Comparison of ENCODE assay signal across 8 cellular contexts in genomic region chr17:45432405-45433113, GRCh38. TPM values are rescaled to one million over a fixed set of nuclear protein-coding genes. Genes with fewer than 3 reads are reported as not detected.
DNase-seq lines count a peak whose midpoint lies in the region; ATAC-seq, FAIRE-seq and TF ChIP-seq lines count a peak whose summit lies in the region.

Gene ARHGAP27 (minus strand): TSS chr17:45432870. CDS start chr17:45430279, 2,591 bp downstream.

- H3K4me2 ChIP-seq in GM12878 (ENCODE audit: control insufficient read depth, insufficient read depth) = peak within 1 kb of the TSS; percentile 96

- TF ChIP-seq RAD21 in GM12878 (IDR thresholded peaks at IDR 0.05; ENCODE audit: insufficient read depth, low read depth, low read length) = no peak

- BruUV-seq in GM12878 (replicated peaks; lab: Mats Ljungman, UMichigan) = no TSS peak

- peak within 1 kb of the TSS; percentile 70 for H3K9ac ChIP-seq in ES-I3 (ENCODE audit: low read depth, low read length)
- peak within 1 kb of the TSS; percentile 56; the same call in 1 of the 2 replicates for H3K9ac ChIP-seq in GM12878 (ENCODE audit: control insufficient read depth, insufficient read depth, low read length)

- H4K20me1 ChIP-seq in GM12878 (ENCODE audit: control insufficient read depth, insufficient read depth) = no peaks in the 10 kb centered on the region

- TF ChIP-seq CTCF in GM12878 (IDR thresholded peaks at IDR 0.05 in 2 of 3, conservative IDR thresholded peaks at IDR 0.05 in 1 of 3; ENCODE audit: control insufficient read depth in 2 of 3, extremely low read depth in 1 of 3, insufficient read depth in 1 of 3, low read depth in 3 of 3, low read length in 3 of 3) = no peak

- H3K27ac ChIP-seq in GM12878 (ENCODE audit: control insufficient read depth, insufficient read depth) = no peak within 1 kb of the TSS
- H3K27ac ChIP-seq in small intestine (ENCODE audit: low read depth in 1 of 2, low read length in 1 of 2) = peak within 1 kb of the TSS in 1 of 2 donors; percentile 84

- CTCF ChIA-PET in GM12878 (lab: Yijun Ruan, JAX) = interaction anchor here (0.6 kb wide), 1 partner anchor 161 kb away, joined by 3 read pairs; no protein-coding TSS in a partner anchor

- H2AFZ ChIP-seq in GM12878 (ENCODE audit: control insufficient read depth, low read depth, low read length) = peak within 1 kb of the TSS; percentile 76

- in situ Hi-C loops in GM12878 (cut with MboI) = no loop called here

- DNase-seq in NCI-H226 (peak; percentile 46), GM12878 (ENCODE audit: low read depth, low spot score) (no peak), iPS-NIHi11 (ENCODE audit: low spot score) (peak; percentile 68), small intestine (peak; percentile 39), activated gamma-delta T cell (lab: John Stamatoyannopoulos, UW) (no peak)

- SMC1A ChIA-PET in GM12878 (lab: Charles Lee; ENCODE audit: uncharacterized antibody, unreplicated experiment) = no interaction called here

- TF ChIP-seq POLR2A in GM12878 (IDR thresholded peaks at IDR 0.05; ENCODE audit: low read depth, low read length) = no peak

- H3K9me3 ChIP-seq in ES-I3 (ENCODE audit: control insufficient read depth, insufficient read depth, low read length) = no peaks in the 10 kb centered on the region
- no peaks in the 10 kb centered on the region for H3K9me3 ChIP-seq in GM12878 (replicated peaks; ENCODE audit: control insufficient read depth, insufficient read depth, low read length)
- no peaks in the 10 kb centered on the region for H3K9me3 ChIP-seq in small intestine (ENCODE audit: control insufficient read depth, low read depth)

- peaks cover 3% of the 10 kb centered on the region; the same call in 1 of the 2 replicates for H3K79me2 ChIP-seq in GM12878 (ENCODE audit: control insufficient read depth, insufficient read depth, low read length)

- RAD21 ChIA-PET in GM12878 (lab: Charles Lee; ENCODE audit: unreplicated experiment) = no interaction called here

- no peak for TF ChIP-seq EP300 in GM12878 (IDR thresholded peaks at IDR 0.05; ENCODE audit: borderline replicate concordance in 1 of 2, control insufficient read depth in 1 of 2, low read depth in 2 of 2, low read length in 2 of 2)

- FAIRE-seq in GM12878 (lab: Jason Lieb, UNC) = no peak
- no peak for FAIRE-seq in small intestine (lab: Jason Lieb, UNC)

- H3K4me3 ChIP-seq in GM12878 = peak within 1 kb of the TSS; percentile 86
- H3K4me3 ChIP-seq in small intestine (ENCODE audit: low read depth in 1 of 2, low read length in 2 of 2) = peak within 1 kb of the TSS; percentile 45 to 51

- WGBS in GM12878 (ENCODE audit: insufficient coverage, insufficient replicate concordance, low lambda C conversion rate, missing lambda C conversion rate) = 3% methylated on average over 45 of the region's 64 CpGs
- 1 to 4% (median 1%) methylated on average over 30 to 64 of the region's 64 CpGs for WGBS in small intestine, 3 donors

- no peaks in the 10 kb centered on the region for H3K36me3 ChIP-seq in ES-I3 (ENCODE audit: insufficient read depth, low read length)
- H3K36me3 ChIP-seq in GM12878 (ENCODE audit: control insufficient read depth in 2 of 2, insufficient read depth in 2 of 2, low read length in 1 of 2) = no peaks in the 10 kb centered on the region
- H3K36me3 ChIP-seq in small intestine (ENCODE audit: control insufficient read depth in 2 of 2, insufficient read depth in 2 of 2, low read length in 2 of 2) = peaks cover 0 to under 1% of the 10 kb centered on the region in 2 donors

- ATAC-seq in GM12878 (no peak), HG03378 (IDR thresholded peaks at IDR 0.05; ENCODE audit: unreplicated experiment) (no peak), GM18867 (IDR thresholded peaks at IDR 0.05; ENCODE audit: unreplicated experiment) (no peak)

- H3K4me1 ChIP-seq in ES-I3 (ENCODE audit: insufficient read depth, low read length) = peaks cover 24% of the 10 kb centered on the region; the same call in 1 of the 2 replicates
- H3K4me1 ChIP-seq in GM12878 (ENCODE audit: control insufficient read depth, insufficient read depth, low read length) = peaks cover 24% of the 10 kb centered on the region
- peaks cover 2 to 4% of the 10 kb centered on the region in 2 donors for H3K4me1 ChIP-seq in small intestine (ENCODE audit: control insufficient read depth in 2 of 2, insufficient read depth in 1 of 2, low read depth in 1 of 2, low read length in 1 of 2)

- POLR2A ChIA-PET in GM12878 (lab: Charles Lee) = no interaction called here

- intact Hi-C loops in GM12878 (cut with micrococcal nuclease; ENCODE audit: unreplicated experiment) = loop anchor here (10.0 kb wide), 1 partner anchor 62 kb away; the partner anchor contains the start of gene PLEKHM1

- no peaks in the 10 kb centered on the region for H3K27me3 ChIP-seq in GM12878 (replicated peaks in 1 of 2; ENCODE audit: control insufficient read depth in 2 of 2, insufficient read depth in 2 of 2, low read length in 1 of 2)
- peaks cover 0 to 2% of the 10 kb centered on the region in 2 donors for H3K27me3 ChIP-seq in small intestine (ENCODE audit: control insufficient read depth in 2 of 2, insufficient read depth in 2 of 2, low read length in 2 of 2)

TF ChIP-seq in GM12878, 131 proteins besides CTCF, POLR2A, EP300 and RAD21:
- no peak for TF ChIP-seq ZNF622 (IDR thresholded peaks at IDR 0.05)
- TF ChIP-seq BACH1 (IDR thresholded peaks at IDR 0.05; ENCODE audit: borderline replicate concordance) = no peak
- no peak for TF ChIP-seq SMC3 (IDR thresholded peaks at IDR 0.05; ENCODE audit: borderline replicate concordance, low read length)
- TF ChIP-seq RUNX3 (IDR thresholded peaks at IDR 0.05; ENCODE audit: low read length) = peak; percentile 24; the same call in 1 of the 2 replicates
TF ChIP-seq in GM12878: peak in this region for 1.

RNA-seq across cellular contexts. Expression of gene ARHGAP27, which starts in this region (rescaled TPM):
- total RNA-seq in GM12878 (2013; cell fraction: nucleolus; rRNA removed) = 67.6 and 70.0 TPM in 2 replicates
- total RNA-seq in GM12878 (2014; rRNA removed) (28.7 and 30.3 TPM in 2 replicates), GM12878 (2014; rRNA removed; fragmentation: Illumina TruSeq; extraction: Trizol) (14.1 and 14.6 TPM in 2 replicates), GM12878 (2021) (33.1 and 45.7 TPM in 2 replicates)
- 10.4 TPM for polyA plus RNA-seq in GM12878 (2011; ENCODE audit: low read depth)
- polyA plus RNA-seq in GM12878 (2011; rRNA removed) (9.2 and 16.0 TPM in 2 replicates), GM12878 (2014; fragmentation: Illumina TruSeq; extraction: Trizol) (8.3 and 16.1 TPM in 2 replicates), GM12878 (2014; fragmentation: Nextera tagmentation; extraction: Ambion mirVana) (1 to 10 TPM in 1 of 2 experiments, under 1 TPM in 1; 0.64 to 1.1 TPM), GM12878 (2014; rRNA removed) (41.3 and 43.8 TPM in 2 replicates), GM12878 (2016; fragmentation: Nextera tagmentation; extraction: Ambion mirVana) (10 to 100 TPM; 19.2 to 19.3 TPM), small intestine (100 to 1,000 TPM in 2 of 3 donors, 10 to 100 TPM in 1; 65.2 to 132 (median 106) TPM)
- 12.8 and 21.8 TPM in 2 replicates for polyA plus RNA-seq in GM12878 (2011; cell fraction: cytosol; rRNA removed)
- polyA plus RNA-seq in GM12878 (2011; cell fraction: nucleus; rRNA removed) = 221 and 238 TPM in 2 replicates
- 16.7 and 22.4 TPM in 2 replicates for polyA plus RNA-seq in GM12878 (2012)
- 14.5 and 30.4 TPM in 2 replicates for polyA minus RNA-seq in GM12878 (2011; rRNA and poly(A)+ RNA removed)
- 8.4 and 9.3 TPM in 2 replicates for polyA minus RNA-seq in GM12878 (2011; cell fraction: cytosol; rRNA and poly(A)+ RNA removed)
- polyA minus RNA-seq in GM12878 (2011; cell fraction: nucleus; rRNA and poly(A)+ RNA removed) = 37.4 and 76.3 TPM in 2 replicates

Comparison
In these comparisons a context has a peak if more than half of its experiments do, and no peak if none do; other contexts are left out.
1. DNase-seq: peak in NCI-H226 (single experiment), iPS-NIHi11 (single experiment) and small intestine (single experiment); none in GM12878 (single experiment) and activated gamma-delta T cell (single experiment).